ENCODE assay signal across 14 cellular contexts in the genomic region with DNA sequence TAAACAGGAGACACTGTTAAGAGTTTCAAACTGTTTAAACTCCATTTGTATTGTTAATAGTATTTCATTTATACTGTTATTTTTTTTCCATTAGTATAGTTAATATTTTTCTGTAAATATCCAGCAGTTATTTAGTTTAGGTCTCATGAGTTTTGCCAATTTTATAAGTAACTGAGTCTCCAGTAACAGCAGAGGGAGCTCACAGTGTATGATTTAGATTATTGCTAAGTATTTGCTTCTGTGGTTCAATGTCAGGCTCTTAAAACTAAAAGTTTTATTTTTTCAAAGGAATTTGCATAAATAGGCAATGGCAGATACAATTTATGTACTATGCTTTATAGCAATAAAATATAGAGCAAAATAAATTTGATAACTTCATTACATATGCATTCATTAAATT.
DNase-seq lines count a peak whose midpoint lies in the region; FAIRE-seq and TF ChIP-seq lines count a peak whose summit lies in the region.
"Had no signal": no experiment of that assay in that cellular context is flagged by ENCODE, and none has a peak within 500 bp of the region (broad histone marks: within the 10 kb centered on the region; RNA-seq: fewer than 3 reads in every experiment).

No MANE protein-coding gene starts in this region.

- H2AK5ac ChIP-seq in neuronal stem cell (ENCODE audit: low read depth, low read length): no peak overlapping the region

- no peaks in the 10 kb centered on the region for H3K9me3 ChIP-seq in neuronal stem cell (replicated peaks in 1 of 2; ENCODE audit: control insufficient read depth in 2 of 2, insufficient read depth in 1 of 2, low read depth in 1 of 2, low read length in 2 of 2)

- H3K27ac Mint-ChIP-seq in glutamatergic neuron (ENCODE audit: unreplicated experiment): no peak overlapping the region
- H3K27ac Mint-ChIP-seq: activated naive CD8-positive, alpha-beta T cell treated with anti-CD3 and anti-CD28 coated beads, Interleukin-2, amount 10 ng/mL, durations not matched to agents 7 days and 5 days had no signal

- H3K14ac ChIP-seq in neuronal stem cell (ENCODE audit: low read length): no peak overlapping the region

- no peak overlapping the region for H3K23ac ChIP-seq in neuronal stem cell (ENCODE audit: low read depth, low read length, poor library complexity)

- H2BK12ac ChIP-seq in neuronal stem cell (ENCODE audit: low read length): no peak overlapping the region

- H3K4me3 ChIP-seq in astrocyte of the cerebellum (ENCODE audit: low read depth, low read length) (no peak overlapping the region), neuronal stem cell (ENCODE audit: low read length in 2 of 2) (no peak overlapping the region)
- H3K4me3 ChIP-seq: left ventricle myocardium inferior had no signal

- no peak overlapping the region for H4K8ac ChIP-seq in neuronal stem cell (ENCODE audit: low read depth, low read length)

- no peak overlapping the region for H2BK15ac ChIP-seq in neuronal stem cell (ENCODE audit: low read length)

- no peaks in the 10 kb centered on the region for H3K9me3 Mint-ChIP-seq in glutamatergic neuron (ENCODE audit: unreplicated experiment)
- H3K9me3 Mint-ChIP-seq: activated naive CD8-positive, alpha-beta T cell treated with anti-CD3 and anti-CD28 coated beads, Interleukin-2, amount 10 ng/mL, durations not matched to agents 7 days and 5 days had no signal

- no peak overlapping the region for H2AFZ ChIP-seq in neuronal stem cell (ENCODE audit: low read length)

- H3K4ac ChIP-seq in neuronal stem cell (ENCODE audit: low read length): no peak overlapping the region

- no peak for DNase-seq in D721Med (ENCODE audit: insufficient read length, low spot score)
- DNase-seq in LoVo (ENCODE audit: low spot score): peak; percentile 27
- DNase-seq in astrocyte of the cerebellum (ENCODE audit: low read depth): peak; percentile 43
- peak; percentile 46 for DNase-seq in myocyte (ENCODE audit: low read depth)
- DNase-seq in GM12892 (ENCODE audit: insufficient read length): no peak
- no peak for DNase-seq in glutamatergic neuron
- no peak for DNase-seq in neuronal stem cell (ENCODE audit: low spot score)
- no peak for DNase-seq in hepatic stellate cell (ENCODE audit: low spot score)
- DNase-seq: activated CD4-positive, alpha-beta T cell treated with anti-CD3 and anti-CD28 coated beads, Interleukin-2, amount 50 U/mL, for 1 hour; activated naive CD8-positive, alpha-beta T cell treated with anti-CD3 and anti-CD28 coated beads, Interleukin-2, amount 10 ng/mL, durations not matched to agents 7 days and 5 days; erythroblast; left ventricle myocardium inferior; NCI-H1436; Right ventricle myocardium superior had no signal

- H3K36me3 ChIP-seq in neuronal stem cell (replicated peaks in 1 of 2; ENCODE audit: control insufficient read depth in 2 of 2, insufficient read depth in 2 of 2, low read length in 2 of 2): no peaks in the 10 kb centered on the region
- H3K36me3 ChIP-seq: left ventricle myocardium inferior had no signal

- H2BK120ac ChIP-seq in neuronal stem cell (ENCODE audit: low read depth, low read length): no peak overlapping the region

- no peak overlapping the region for H3K4me3 Mint-ChIP-seq in glutamatergic neuron (ENCODE audit: unreplicated experiment)
- H3K4me3 Mint-ChIP-seq: activated naive CD8-positive, alpha-beta T cell treated with anti-CD3 and anti-CD28 coated beads, Interleukin-2, amount 10 ng/mL, durations not matched to agents 7 days and 5 days had no signal

- no peaks in the 10 kb centered on the region for H3K27me3 Mint-ChIP-seq in glutamatergic neuron (ENCODE audit: unreplicated experiment)
- H3K27me3 Mint-ChIP-seq: activated naive CD8-positive, alpha-beta T cell treated with anti-CD3 and anti-CD28 coated beads, Interleukin-2, amount 10 ng/mL, durations not matched to agents 7 days and 5 days had no signal

- in situ Hi-C loops in astrocyte of the cerebellum (cut with HindIII; ENCODE audit: low sequenced_read_pairs): no loop called here

- no peaks in the 10 kb centered on the region for H3K4me1 Mint-ChIP-seq in glutamatergic neuron (ENCODE audit: low read depth, unreplicated experiment)
- H3K4me1 Mint-ChIP-seq: activated naive CD8-positive, alpha-beta T cell treated with anti-CD3 and anti-CD28 coated beads, Interleukin-2, amount 10 ng/mL, durations not matched to agents 7 days and 5 days had no signal

- H3K27ac ChIP-seq in neuronal stem cell (replicated peaks; ENCODE audit: low read length): no peak overlapping the region
- H3K27ac ChIP-seq: left ventricle myocardium inferior had no signal

- no peak for TF ChIP-seq POLR2A in GM12892 (IDR thresholded peaks at IDR 0.05; ENCODE audit: low read depth, low read length)

- no peaks in the 10 kb centered on the region for H3K27me3 ChIP-seq in neuronal stem cell (ENCODE audit: control insufficient read depth in 3 of 3, insufficient read depth in 3 of 3, low read depth in 1 of 3, low read length in 3 of 3)

- no peak overlapping the region for H2BK5ac ChIP-seq in neuronal stem cell (ENCODE audit: low read length)

- TF ChIP-seq CTCF in D721Med (IDR thresholded peaks at IDR 0.05; ENCODE audit: insufficient read depth, missing control alignments): peak; percentile 37
- TF ChIP-seq CTCF in astrocyte of the cerebellum (IDR thresholded peaks at IDR 0.05; ENCODE audit: low read depth, low read length, missing control alignments): peak; percentile 18
- TF ChIP-seq CTCF in glutamatergic neuron (IDR thresholded peaks at IDR 0.05; ENCODE audit: partially characterized antibody, unreplicated experiment): no peak

- FAIRE-seq in D721Med (lab: Jason Lieb, UNC) (peak; percentile 84), GM12892 (lab: Jason Lieb, UNC) (no peak)

- no peak overlapping the region for H3K4me2 ChIP-seq in neuronal stem cell (ENCODE audit: insufficient read depth, low read length, poor library complexity, severe bottlenecking)

- H4K91ac ChIP-seq in neuronal stem cell (ENCODE audit: low read depth, low read length, poor library complexity): no peak overlapping the region

- no peaks in the 10 kb centered on the region for H3K79me1 ChIP-seq in neuronal stem cell (ENCODE audit: low read depth, low read length)

- H3K36me3 Mint-ChIP-seq in glutamatergic neuron (ENCODE audit: unreplicated experiment): no peaks in the 10 kb centered on the region
- H3K36me3 Mint-ChIP-seq: activated naive CD8-positive, alpha-beta T cell treated with anti-CD3 and anti-CD28 coated beads, Interleukin-2, amount 10 ng/mL, durations not matched to agents 7 days and 5 days had no signal

- H3K9ac ChIP-seq in neuronal stem cell (ENCODE audit: low read depth, low read length, poor library complexity): no peak overlapping the region

- no peaks in the 10 kb centered on the region for H3K4me1 ChIP-seq in neuronal stem cell (ENCODE audit: control insufficient read depth in 2 of 2, insufficient read depth in 1 of 2, low read depth in 1 of 2, low read length in 2 of 2)
- H3K4me1 ChIP-seq: left ventricle myocardium inferior had no signal

- no peak overlapping the region for H3K18ac ChIP-seq in neuronal stem cell (ENCODE audit: low read length)

Comparison
In these comparisons a context has a peak if more than half of its experiments do, and no peak if none do; other contexts are left out.
1. DNase-seq: peak in LoVo (single experiment), astrocyte of the cerebellum (single experiment) and myocyte (single experiment); none in D721Med (single experiment), GM12892 (single experiment), glutamatergic neuron (single experiment), neuronal stem cell (single experiment) and hepatic stellate cell (single experiment).